ENCODE assay signal across 2 cellular contexts in genomic region chr2:26035110-26035728, GRCh38.
TF ChIP-seq lines count a peak whose summit lies in the region.

No MANE protein-coding gene starts in this region.

TF ChIP-seq in HCT116, 20 proteins besides CTCF, POLR2A, EP300 and RAD21 (continued from another document):
- TF ChIP-seq, protein P1, sequence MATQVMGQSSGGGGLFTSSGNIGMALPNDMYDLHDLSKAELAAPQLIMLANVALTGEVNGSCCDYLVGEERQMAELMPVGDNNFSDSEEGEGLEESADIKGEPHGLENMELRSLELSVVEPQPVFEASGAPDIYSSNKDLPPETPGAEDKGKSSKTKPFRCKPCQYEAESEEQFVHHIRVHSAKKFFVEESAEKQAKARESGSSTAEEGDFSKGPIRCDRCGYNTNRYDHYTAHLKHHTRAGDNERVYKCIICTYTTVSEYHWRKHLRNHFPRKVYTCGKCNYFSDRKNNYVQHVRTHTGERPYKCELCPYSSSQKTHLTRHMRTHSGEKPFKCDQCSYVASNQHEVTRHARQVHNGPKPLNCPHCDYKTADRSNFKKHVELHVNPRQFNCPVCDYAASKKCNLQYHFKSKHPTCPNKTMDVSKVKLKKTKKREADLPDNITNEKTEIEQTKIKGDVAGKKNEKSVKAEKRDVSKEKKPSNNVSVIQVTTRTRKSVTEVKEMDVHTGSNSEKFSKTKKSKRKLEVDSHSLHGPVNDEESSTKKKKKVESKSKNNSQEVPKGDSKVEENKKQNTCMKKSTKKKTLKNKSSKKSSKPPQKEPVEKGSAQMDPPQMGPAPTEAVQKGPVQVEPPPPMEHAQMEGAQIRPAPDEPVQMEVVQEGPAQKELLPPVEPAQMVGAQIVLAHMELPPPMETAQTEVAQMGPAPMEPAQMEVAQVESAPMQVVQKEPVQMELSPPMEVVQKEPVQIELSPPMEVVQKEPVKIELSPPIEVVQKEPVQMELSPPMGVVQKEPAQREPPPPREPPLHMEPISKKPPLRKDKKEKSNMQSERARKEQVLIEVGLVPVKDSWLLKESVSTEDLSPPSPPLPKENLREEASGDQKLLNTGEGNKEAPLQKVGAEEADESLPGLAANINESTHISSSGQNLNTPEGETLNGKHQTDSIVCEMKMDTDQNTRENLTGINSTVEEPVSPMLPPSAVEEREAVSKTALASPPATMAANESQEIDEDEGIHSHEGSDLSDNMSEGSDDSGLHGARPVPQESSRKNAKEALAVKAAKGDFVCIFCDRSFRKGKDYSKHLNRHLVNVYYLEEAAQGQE (IDR thresholded peaks at IDR 0.05; ENCODE audit: low read depth), result no peak
- no peak for TF ChIP-seq CBX3 (IDR thresholded peaks at IDR 0.05; ENCODE audit: low read depth)
- no peak for TF ChIP-seq FOSL1 (IDR thresholded peaks at IDR 0.05; ENCODE audit: low read depth)
- no peak for TF ChIP-seq POLR2AphosphoS5 (IDR thresholded peaks at IDR 0.05; ENCODE audit: low read depth, low read length)
- TF ChIP-seq EZH2 (IDR thresholded peaks at IDR 0.05), result no peak
- no peak for TF ChIP-seq JUND (IDR thresholded peaks at IDR 0.05)

TF ChIP-seq in liver, 16 proteins besides CTCF, POLR2A, EP300 and RAD21 (continued from another document):
- TF ChIP-seq, protein P1 (IDR thresholded peaks at IDR 0.05), result no peak
- TF ChIP-seq FOXA1 (IDR thresholded peaks at IDR 0.05), result no peak
- TF ChIP-seq FOXA2 (IDR thresholded peaks at IDR 0.05), result no peak
- TF ChIP-seq SP1 (IDR thresholded peaks at IDR 0.05), result no peak
- no peak for TF ChIP-seq JUND (IDR thresholded peaks at IDR 0.05)
- TF ChIP-seq NR2F2 (IDR thresholded peaks at IDR 0.05), result no peak
- TF ChIP-seq GABPA (IDR thresholded peaks at IDR 0.05 in 1 of 2, conservative IDR thresholded peaks at IDR 0.05 in 1 of 2), result no peak
- no peak for TF ChIP-seq HNF4A (conservative IDR thresholded peaks at IDR 0.05)
